17 cellular contexts compared by ENCODE assay signal in genomic region chr1:167477962-167478361, GRCh38. TPM values are rescaled to one million over a fixed set of nuclear protein-coding genes. Genes with fewer than 3 reads are reported as not detected.
DNase-seq lines count a peak whose midpoint lies in the region; ATAC-seq and TF ChIP-seq lines count a peak whose summit lies in the region.
"Had no signal": no experiment of that assay in that cellular context is flagged by ENCODE, and none has a peak within 500 bp of the region (broad histone marks: within the 10 kb centered on the region; RNA-seq: fewer than 3 reads in every experiment).

No MANE protein-coding gene starts in this region.

- peaks cover 86% of the 10 kb centered on the region for H3K4me1 Mint-ChIP-seq in activated CD8-positive, alpha-beta memory T cell treated with anti-CD3 and anti-CD28 coated beads, Interleukin-2, amount 10 ng/mL, durations not matched to agents 7 days and 5 days
- peaks cover 95 to 100% (median 96%) of the 10 kb centered on the region in 3 donors for H3K4me1 Mint-ChIP-seq in T-cell
- peaks cover 97 to 100% of the 10 kb centered on the region in 2 donors for H3K4me1 Mint-ChIP-seq in immature natural killer cell
- peaks cover 92% of the 10 kb centered on the region for H3K4me1 Mint-ChIP-seq in stimulated activated effector memory CD8-positive, alpha-beta T cell treated with anti-CD3 and anti-CD28 coated beads, Interleukin-12 subunit alpha, Interleukin-12 subunit beta, amount 100 ng/mL, for 72 hours
- peaks cover 2% of the 10 kb centered on the region for H3K4me1 Mint-ChIP-seq in progenitor cell of endocrine pancreas (ENCODE audit: low read depth)

- no peaks in the 10 kb centered on the region for H3K27me3 Mint-ChIP-seq in activated CD8-positive, alpha-beta memory T cell treated with anti-CD3 and anti-CD28 coated beads, Interleukin-2, amount 10 ng/mL, durations not matched to agents 7 days and 5 days
- H3K27me3 Mint-ChIP-seq in T-cell (no peaks in the 10 kb centered on the region), immature natural killer cell (ENCODE audit: low read depth in 3 of 3) (peaks cover 42 to 74% (median 60%) of the 10 kb centered on the region in 3 donors), progenitor cell of endocrine pancreas (peaks cover 12% of the 10 kb centered on the region)

- POLR2A ChIA-PET in T-cell (lab: Charles Lee), result interaction anchor here (0.5 to 1.4 kb wide), 7 partner anchors 9 to 149 kb away, joined by 3 to 4 read pairs (median 4); partner anchors contain the start of gene CD247 (in 1 of the 2)

- peak; percentile 46 for DNase-seq in activated CD8-positive, alpha-beta memory T cell treated with anti-CD3 and anti-CD28 coated beads, Interleukin-2, amount 50 U/mL, for 48 hours
- DNase-seq in activated CD8-positive, alpha-beta memory T cell treated with anti-CD3 and anti-CD28 coated beads, Interleukin-2, amount 10 ng/mL, durations not matched to agents 7 days and 5 days, result no peak
- peak in 1 of 34 experiments; percentile 5 for DNase-seq in T-cell
- DNase-seq in immature natural killer cell, result peak in 1 of 3 donors; percentile 25
- DNase-seq in stimulated activated effector memory CD8-positive, alpha-beta T cell treated with anti-CD3 and anti-CD28 coated beads, Interleukin-12 subunit alpha, Interleukin-12 subunit beta, amount 100 ng/mL, for 72 hours (ENCODE audit: low spot score in 2 of 2), result no peak
- no peak for DNase-seq in NK-92 (lab: John Stamatoyannopoulos, UW; ENCODE audit: unreplicated experiment)
- no peak for DNase-seq in progenitor cell of endocrine pancreas (ENCODE audit: low spot score, unreplicated experiment)
- DNase-seq: activated CD4-positive, alpha-beta T cell treated with anti-CD3 and anti-CD28 coated beads, Interleukin-2, amount 50 U/mL, for 48 hours; left lung; NCI-H1092 treated with DMSO at 0.1 percent for 48 hours; NK-92 treated with Interleukin-12 subunit alpha and Interleukin-12 subunit beta, amount 100 ng/mL, for 24 hours; stimulated activated naive CD4-positive, alpha-beta T cell treated with Interleukin-2 at 50 U/mL for 16 hours; SW 1271 had no signal

- H3K27ac Mint-ChIP-seq in activated CD8-positive, alpha-beta memory T cell treated with anti-CD3 and anti-CD28 coated beads, Interleukin-2, amount 10 ng/mL, durations not matched to agents 7 days and 5 days, result no peak overlapping the region
- H3K27ac Mint-ChIP-seq in T-cell, result peak overlapping the region; percentile 76 to 79
- H3K27ac Mint-ChIP-seq in immature natural killer cell, result peak overlapping the region; percentile 95 to 98 (median 96)
- peak overlapping the region; percentile 55 for H3K27ac Mint-ChIP-seq in stimulated activated effector memory CD8-positive, alpha-beta T cell treated with anti-CD3 and anti-CD28 coated beads, Interleukin-12 subunit alpha, Interleukin-12 subunit beta, amount 100 ng/mL, for 72 hours
- no peak overlapping the region for H3K27ac Mint-ChIP-seq in progenitor cell of endocrine pancreas

- H3K9me3 Mint-ChIP-seq in activated CD8-positive, alpha-beta memory T cell treated with anti-CD3 and anti-CD28 coated beads, Interleukin-2, amount 10 ng/mL, durations not matched to agents 7 days and 5 days (ENCODE audit: low read depth), result no peaks in the 10 kb centered on the region
- no peaks in the 10 kb centered on the region for H3K9me3 Mint-ChIP-seq in T-cell
- H3K9me3 Mint-ChIP-seq in immature natural killer cell, result no peaks in the 10 kb centered on the region
- no peaks in the 10 kb centered on the region for H3K9me3 Mint-ChIP-seq in stimulated activated effector memory CD8-positive, alpha-beta T cell treated with anti-CD3 and anti-CD28 coated beads, Interleukin-12 subunit alpha, Interleukin-12 subunit beta, amount 100 ng/mL, for 72 hours
- H3K9me3 Mint-ChIP-seq in progenitor cell of endocrine pancreas (ENCODE audit: low read depth), result no peaks in the 10 kb centered on the region

- CTCF ChIA-PET in activated CD8-positive, alpha-beta memory T cell treated with anti-CD3 and anti-CD28 coated beads, Interleukin-2, amount 10 ng/mL, durations not matched to agents 7 days and 5 days (lab: Charles Lee), result interaction anchor here (1.2 to 1.6 kb wide), 2 partner anchors 38 to 62 kb away, joined by 3 to 4 read pairs; no protein-coding TSS in a partner anchor
- CTCF ChIA-PET in T-cell (lab: Charles Lee), result interaction anchor here (1.0 to 1.3 kb wide), 4 partner anchors 9 to 23 kb away, joined by 3 to 8 read pairs (median 6); no protein-coding TSS in a partner anchor

- H3K4me3 Mint-ChIP-seq in activated CD8-positive, alpha-beta memory T cell treated with anti-CD3 and anti-CD28 coated beads, Interleukin-2, amount 10 ng/mL, durations not matched to agents 7 days and 5 days, result no peak overlapping the region
- H3K4me3 Mint-ChIP-seq in T-cell (peak overlapping the region in 2 of 3 donors; percentile 34 to 36), immature natural killer cell (peak overlapping the region; percentile 63 to 86 (median 70)), progenitor cell of endocrine pancreas (ENCODE audit: low read depth) (no peak overlapping the region)
- H3K4me3 Mint-ChIP-seq in stimulated activated effector memory CD8-positive, alpha-beta T cell treated with anti-CD3 and anti-CD28 coated beads, Interleukin-12 subunit alpha, Interleukin-12 subunit beta, amount 100 ng/mL, for 72 hours, result no peak overlapping the region

- no peak for ATAC-seq in activated CD8-positive, alpha-beta memory T cell treated with anti-CD3 and anti-CD28 coated beads, Interleukin-2, amount 10 ng/mL, durations not matched to agents 7 days and 5 days
- no peak for ATAC-seq in T-cell (replicated peaks in 1 of 4)
- ATAC-seq in stimulated activated effector memory CD8-positive, alpha-beta T cell treated with anti-CD3 and anti-CD28 coated beads, Interleukin-12 subunit alpha, Interleukin-12 subunit beta, amount 100 ng/mL, for 72 hours, result no peak
- ATAC-seq in HG03280 (IDR thresholded peaks at IDR 0.05; ENCODE audit: unreplicated experiment), result no peak
- ATAC-seq: esophagus mucosa, HCT116, left lung had no signal

- peaks cover 60% of the 10 kb centered on the region for H3K36me3 Mint-ChIP-seq in activated CD8-positive, alpha-beta memory T cell treated with anti-CD3 and anti-CD28 coated beads, Interleukin-2, amount 10 ng/mL, durations not matched to agents 7 days and 5 days
- H3K36me3 Mint-ChIP-seq in T-cell (peaks cover 40% of the 10 kb centered on the region), immature natural killer cell (peaks cover 30 to 56% (median 46%) of the 10 kb centered on the region in 3 donors), progenitor cell of endocrine pancreas (ENCODE audit: insufficient read depth) (no peaks in the 10 kb centered on the region)
- H3K36me3 Mint-ChIP-seq in stimulated activated effector memory CD8-positive, alpha-beta T cell treated with anti-CD3 and anti-CD28 coated beads, Interleukin-12 subunit alpha, Interleukin-12 subunit beta, amount 100 ng/mL, for 72 hours, result peaks cover 100% of the 10 kb centered on the region

- TF ChIP-seq CTCF in progenitor cell of endocrine pancreas (IDR thresholded peaks at IDR 0.05; ENCODE audit: unreplicated experiment), result no peak

RNA-seq across cellular contexts. Expression of gene CD247, which starts 40.4 kb away (rescaled TPM):
- 100 to 1,000 TPM; 190 to 197 TPM for total RNA-seq in activated CD8-positive, alpha-beta memory T cell treated with anti-CD3 and anti-CD28 coated beads, Interleukin-2, amount 10 ng/mL, durations not matched to agents 7 days and 5 days
- total RNA-seq in T-cell (100 to 1,000 TPM; 324 to 414 (median 385) TPM), progenitor cell of endocrine pancreas (not detected in 2 replicates)
- polyA plus RNA-seq in immature natural killer cell, result 1,000 to 10,000 TPM; 1,122 to 1,466 (median 1,335) TPM
- total RNA-seq: RPMI7951 had no signal

Comparison
In these comparisons a context has a peak if more than half of its experiments do, and no peak if none do; other contexts are left out.
1. H3K27ac Mint-ChIP-seq: peak in T-cell (2 of 2), immature natural killer cell (6 of 6) and stimulated activated effector memory CD8-positive, alpha-beta T cell treated with anti-CD3 and anti-CD28 coated beads, Interleukin-12 subunit alpha, Interleukin-12 subunit beta, amount 100 ng/mL, for 72 hours (single experiment); none in activated CD8-positive, alpha-beta memory T cell treated with anti-CD3 and anti-CD28 coated beads, Interleukin-2, amount 10 ng/mL, durations not matched to agents 7 days and 5 days (single experiment) and progenitor cell of endocrine pancreas (single experiment).
2. H3K4me3 Mint-ChIP-seq: peak in T-cell (2 of 3) and immature natural killer cell (5 of 5); none in activated CD8-positive, alpha-beta memory T cell treated with anti-CD3 and anti-CD28 coated beads, Interleukin-2, amount 10 ng/mL, durations not matched to agents 7 days and 5 days (single experiment), stimulated activated effector memory CD8-positive, alpha-beta T cell treated with anti-CD3 and anti-CD28 coated beads, Interleukin-12 subunit alpha, Interleukin-12 subunit beta, amount 100 ng/mL, for 72 hours (single experiment) and progenitor cell of endocrine pancreas (single experiment).
3. RNA of gene CD247, which starts 40.4 kb away (total RNA-seq): 324 to 414 TPM in T-cell and 190 to 197 TPM in activated CD8-positive, alpha-beta memory T cell treated with anti-CD3 and anti-CD28 coated beads, Interleukin-2, amount 10 ng/mL, durations not matched to agents 7 days and 5 days; not detected in progenitor cell of endocrine pancreas; every median in the first group is over 100 times any median in the second.